In the genomic region with DNA sequence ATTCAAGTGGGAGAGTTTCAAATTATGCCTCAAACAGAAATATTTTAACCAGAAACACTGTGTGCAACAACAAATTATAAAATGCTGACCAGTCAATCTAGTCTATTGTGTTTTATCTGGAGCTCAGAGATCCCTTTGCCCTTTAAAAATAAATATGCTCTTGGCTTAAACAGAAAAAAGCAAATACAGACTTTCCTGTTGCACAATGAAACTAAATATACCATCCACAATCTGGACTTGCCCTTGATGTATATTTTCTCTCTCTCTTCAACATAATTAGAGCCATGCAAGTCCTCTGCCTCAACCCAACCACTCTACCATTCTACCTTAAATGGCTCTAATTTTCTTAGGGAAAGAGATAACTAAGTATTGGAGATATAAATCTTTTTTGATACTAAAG, we compare ENCODE assay signal across 1 cellular context.
TF ChIP-seq lines count a peak whose summit lies in the region.

No MANE protein-coding gene starts in this region.

TF ChIP-seq in HepG2, 621 proteins besides CTCF, POLR2A, EP300 and RAD21 (continued from another document and continues in another):
- TF ChIP-seq, protein P1, sequence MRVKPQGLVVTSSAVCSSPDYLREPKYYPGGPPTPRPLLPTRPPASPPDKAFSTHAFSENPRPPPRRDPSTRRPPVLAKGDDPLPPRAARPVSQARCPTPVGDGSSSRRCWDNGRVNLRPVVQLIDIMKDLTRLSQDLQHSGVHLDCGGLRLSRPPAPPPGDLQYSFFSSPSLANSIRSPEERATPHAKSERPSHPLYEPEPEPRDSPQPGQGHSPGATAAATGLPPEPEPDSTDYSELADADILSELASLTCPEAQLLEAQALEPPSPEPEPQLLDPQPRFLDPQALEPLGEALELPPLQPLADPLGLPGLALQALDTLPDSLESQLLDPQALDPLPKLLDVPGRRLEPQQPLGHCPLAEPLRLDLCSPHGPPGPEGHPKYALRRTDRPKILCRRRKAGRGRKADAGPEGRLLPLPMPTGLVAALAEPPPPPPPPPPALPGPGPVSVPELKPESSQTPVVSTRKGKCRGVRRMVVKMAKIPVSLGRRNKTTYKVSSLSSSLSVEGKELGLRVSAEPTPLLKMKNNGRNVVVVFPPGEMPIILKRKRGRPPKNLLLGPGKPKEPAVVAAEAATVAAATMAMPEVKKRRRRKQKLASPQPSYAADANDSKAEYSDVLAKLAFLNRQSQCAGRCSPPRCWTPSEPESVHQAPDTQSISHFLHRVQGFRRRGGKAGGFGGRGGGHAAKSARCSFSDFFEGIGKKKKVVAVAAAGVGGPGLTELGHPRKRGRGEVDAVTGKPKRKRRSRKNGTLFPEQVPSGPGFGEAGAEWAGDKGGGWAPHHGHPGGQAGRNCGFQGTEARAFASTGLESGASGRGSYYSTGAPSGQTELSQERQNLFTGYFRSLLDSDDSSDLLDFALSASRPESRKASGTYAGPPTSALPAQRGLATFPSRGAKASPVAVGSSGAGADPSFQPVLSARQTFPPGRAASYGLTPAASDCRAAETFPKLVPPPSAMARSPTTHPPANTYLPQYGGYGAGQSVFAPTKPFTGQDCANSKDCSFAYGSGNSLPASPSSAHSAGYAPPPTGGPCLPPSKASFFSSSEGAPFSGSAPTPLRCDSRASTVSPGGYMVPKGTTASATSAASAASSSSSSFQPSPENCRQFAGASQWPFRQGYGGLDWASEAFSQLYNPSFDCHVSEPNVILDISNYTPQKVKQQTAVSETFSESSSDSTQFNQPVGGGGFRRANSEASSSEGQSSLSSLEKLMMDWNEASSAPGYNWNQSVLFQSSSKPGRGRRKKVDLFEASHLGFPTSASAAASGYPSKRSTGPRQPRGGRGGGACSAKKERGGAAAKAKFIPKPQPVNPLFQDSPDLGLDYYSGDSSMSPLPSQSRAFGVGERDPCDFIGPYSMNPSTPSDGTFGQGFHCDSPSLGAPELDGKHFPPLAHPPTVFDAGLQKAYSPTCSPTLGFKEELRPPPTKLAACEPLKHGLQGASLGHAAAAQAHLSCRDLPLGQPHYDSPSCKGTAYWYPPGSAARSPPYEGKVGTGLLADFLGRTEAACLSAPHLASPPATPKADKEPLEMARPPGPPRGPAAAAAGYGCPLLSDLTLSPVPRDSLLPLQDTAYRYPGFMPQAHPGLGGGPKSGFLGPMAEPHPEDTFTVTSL (CRISPR knock-in tag; IDR thresholded peaks at IDR 0.05; ENCODE audit: borderline replicate concordance) = peak; percentile 97
- TF ChIP-seq, protein P2, sequence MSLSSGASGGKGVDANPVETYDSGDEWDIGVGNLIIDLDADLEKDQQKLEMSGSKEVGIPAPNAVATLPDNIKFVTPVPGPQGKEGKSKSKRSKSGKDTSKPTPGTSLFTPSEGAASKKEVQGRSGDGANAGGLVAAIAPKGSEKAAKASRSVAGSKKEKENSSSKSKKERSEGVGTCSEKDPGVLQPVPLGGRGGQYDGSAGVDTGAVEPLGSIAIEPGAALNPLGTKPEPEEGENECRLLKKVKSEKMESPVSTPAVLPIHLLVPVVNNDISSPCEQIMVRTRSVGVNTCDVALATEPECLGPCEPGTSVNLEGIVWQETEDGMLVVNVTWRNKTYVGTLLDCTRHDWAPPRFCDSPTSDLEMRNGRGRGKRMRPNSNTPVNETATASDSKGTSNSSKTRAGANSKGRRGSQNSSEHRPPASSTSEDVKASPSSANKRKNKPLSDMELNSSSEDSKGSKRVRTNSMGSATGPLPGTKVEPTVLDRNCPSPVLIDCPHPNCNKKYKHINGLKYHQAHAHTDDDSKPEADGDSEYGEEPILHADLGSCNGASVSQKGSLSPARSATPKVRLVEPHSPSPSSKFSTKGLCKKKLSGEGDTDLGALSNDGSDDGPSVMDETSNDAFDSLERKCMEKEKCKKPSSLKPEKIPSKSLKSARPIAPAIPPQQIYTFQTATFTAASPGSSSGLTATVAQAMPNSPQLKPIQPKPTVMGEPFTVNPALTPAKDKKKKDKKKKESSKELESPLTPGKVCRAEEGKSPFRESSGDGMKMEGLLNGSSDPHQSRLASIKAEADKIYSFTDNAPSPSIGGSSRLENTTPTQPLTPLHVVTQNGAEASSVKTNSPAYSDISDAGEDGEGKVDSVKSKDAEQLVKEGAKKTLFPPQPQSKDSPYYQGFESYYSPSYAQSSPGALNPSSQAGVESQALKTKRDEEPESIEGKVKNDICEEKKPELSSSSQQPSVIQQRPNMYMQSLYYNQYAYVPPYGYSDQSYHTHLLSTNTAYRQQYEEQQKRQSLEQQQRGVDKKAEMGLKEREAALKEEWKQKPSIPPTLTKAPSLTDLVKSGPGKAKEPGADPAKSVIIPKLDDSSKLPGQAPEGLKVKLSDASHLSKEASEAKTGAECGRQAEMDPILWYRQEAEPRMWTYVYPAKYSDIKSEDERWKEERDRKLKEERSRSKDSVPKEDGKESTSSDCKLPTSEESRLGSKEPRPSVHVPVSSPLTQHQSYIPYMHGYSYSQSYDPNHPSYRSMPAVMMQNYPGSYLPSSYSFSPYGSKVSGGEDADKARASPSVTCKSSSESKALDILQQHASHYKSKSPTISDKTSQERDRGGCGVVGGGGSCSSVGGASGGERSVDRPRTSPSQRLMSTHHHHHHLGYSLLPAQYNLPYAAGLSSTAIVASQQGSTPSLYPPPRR (CRISPR knock-in tag; IDR thresholded peaks at IDR 0.05; ENCODE audit: borderline replicate concordance) = peak; percentile 90
- TF ChIP-seq EZH2 (conservative IDR thresholded peaks at IDR 0.05; ENCODE audit: low read depth, low read length) = no peak
- TF ChIP-seq IKZF1 (IDR thresholded peaks at IDR 0.05) = no peak
- peak; percentile 92 for TF ChIP-seq CEBPB (IDR thresholded peaks at IDR 0.05; ENCODE audit: borderline replicate concordance, low read depth, low read length)
- TF ChIP-seq FOXA3 (CRISPR knock-in tag; IDR thresholded peaks at IDR 0.05) = peak; percentile 95
- no peak for TF ChIP-seq ZNF350 (CRISPR knock-in tag; IDR thresholded peaks at IDR 0.05; ENCODE audit: borderline replicate concordance, low read depth)
- no peak for TF ChIP-seq ETV6 (CRISPR knock-in tag; conservative IDR thresholded peaks at IDR 0.05)
- no peak for TF ChIP-seq ZNF33B (CRISPR knock-in tag; IDR thresholded peaks at IDR 0.05)
- no peak for TF ChIP-seq ZNF251 (CRISPR knock-in tag; IDR thresholded peaks at IDR 0.05)
- TF ChIP-seq GATAD2A (CRISPR knock-in tag; IDR thresholded peaks at IDR 0.05) = peak; percentile 94
- no peak for TF ChIP-seq SRY (CRISPR knock-in tag; IDR thresholded peaks at IDR 0.05)
- no peak for TF ChIP-seq ZNF235 (CRISPR knock-in tag; IDR thresholded peaks at IDR 0.05; ENCODE audit: borderline replicate concordance)
- TF ChIP-seq, protein P3, sequence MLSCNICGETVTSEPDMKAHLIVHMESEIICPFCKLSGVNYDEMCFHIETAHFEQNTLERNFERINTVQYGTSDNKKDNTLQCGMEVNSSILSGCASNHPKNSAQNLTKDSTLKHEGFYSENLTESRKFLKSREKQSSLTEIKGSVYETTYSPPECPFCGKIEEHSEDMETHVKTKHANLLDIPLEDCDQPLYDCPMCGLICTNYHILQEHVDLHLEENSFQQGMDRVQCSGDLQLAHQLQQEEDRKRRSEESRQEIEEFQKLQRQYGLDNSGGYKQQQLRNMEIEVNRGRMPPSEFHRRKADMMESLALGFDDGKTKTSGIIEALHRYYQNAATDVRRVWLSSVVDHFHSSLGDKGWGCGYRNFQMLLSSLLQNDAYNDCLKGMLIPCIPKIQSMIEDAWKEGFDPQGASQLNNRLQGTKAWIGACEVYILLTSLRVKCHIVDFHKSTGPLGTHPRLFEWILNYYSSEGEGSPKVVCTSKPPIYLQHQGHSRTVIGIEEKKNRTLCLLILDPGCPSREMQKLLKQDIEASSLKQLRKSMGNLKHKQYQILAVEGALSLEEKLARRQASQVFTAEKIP (CRISPR knock-in tag; IDR thresholded peaks at IDR 0.05; ENCODE audit: borderline replicate concordance) = no peak
- TF ChIP-seq, protein P4, sequence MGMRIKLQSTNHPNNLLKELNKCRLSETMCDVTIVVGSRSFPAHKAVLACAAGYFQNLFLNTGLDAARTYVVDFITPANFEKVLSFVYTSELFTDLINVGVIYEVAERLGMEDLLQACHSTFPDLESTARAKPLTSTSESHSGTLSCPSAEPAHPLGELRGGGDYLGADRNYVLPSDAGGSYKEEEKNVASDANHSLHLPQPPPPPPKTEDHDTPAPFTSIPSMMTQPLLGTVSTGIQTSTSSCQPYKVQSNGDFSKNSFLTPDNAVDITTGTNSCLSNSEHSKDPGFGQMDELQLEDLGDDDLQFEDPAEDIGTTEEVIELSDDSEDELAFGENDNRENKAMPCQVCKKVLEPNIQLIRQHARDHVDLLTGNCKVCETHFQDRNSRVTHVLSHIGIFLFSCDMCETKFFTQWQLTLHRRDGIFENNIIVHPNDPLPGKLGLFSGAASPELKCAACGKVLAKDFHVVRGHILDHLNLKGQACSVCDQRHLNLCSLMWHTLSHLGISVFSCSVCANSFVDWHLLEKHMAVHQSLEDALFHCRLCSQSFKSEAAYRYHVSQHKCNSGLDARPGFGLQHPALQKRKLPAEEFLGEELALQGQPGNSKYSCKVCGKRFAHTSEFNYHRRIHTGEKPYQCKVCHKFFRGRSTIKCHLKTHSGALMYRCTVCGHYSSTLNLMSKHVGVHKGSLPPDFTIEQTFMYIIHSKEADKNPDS (CRISPR knock-in tag; IDR thresholded peaks at IDR 0.05) = no peak
- TF ChIP-seq WIZ (CRISPR knock-in tag; IDR thresholded peaks at IDR 0.05) = no peak
- TF ChIP-seq MAFK (conservative IDR thresholded peaks at IDR 0.05 in 1 of 2, IDR thresholded peaks at IDR 0.05 in 1 of 2; ENCODE audit: low read length in 2 of 2) = peak; percentile 97 to 98
- no peak for TF ChIP-seq ZNF761 (CRISPR knock-in tag; conservative IDR thresholded peaks at IDR 0.05)
- peak; percentile 62; the same call in 1 of the 2 replicates for TF ChIP-seq SNAPC2 (CRISPR knock-in tag; IDR thresholded peaks at IDR 0.05)
- TF ChIP-seq, protein P5, sequence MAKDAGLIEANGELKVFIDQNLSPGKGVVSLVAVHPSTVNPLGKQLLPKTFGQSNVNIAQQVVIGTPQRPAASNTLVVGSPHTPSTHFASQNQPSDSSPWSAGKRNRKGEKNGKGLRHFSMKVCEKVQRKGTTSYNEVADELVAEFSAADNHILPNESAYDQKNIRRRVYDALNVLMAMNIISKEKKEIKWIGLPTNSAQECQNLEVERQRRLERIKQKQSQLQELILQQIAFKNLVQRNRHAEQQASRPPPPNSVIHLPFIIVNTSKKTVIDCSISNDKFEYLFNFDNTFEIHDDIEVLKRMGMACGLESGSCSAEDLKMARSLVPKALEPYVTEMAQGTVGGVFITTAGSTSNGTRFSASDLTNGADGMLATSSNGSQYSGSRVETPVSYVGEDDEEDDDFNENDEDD (CRISPR knock-in tag; IDR thresholded peaks at IDR 0.05; ENCODE audit: borderline replicate concordance) = no peak
- no peak for TF ChIP-seq ZBTB8A (CRISPR knock-in tag; IDR thresholded peaks at IDR 0.05; ENCODE audit: borderline replicate concordance, low read depth)
- 0 out of 2 replicates have a peak, but pooled peaks have one; percentile 46 for TF ChIP-seq PHF21A (CRISPR knock-in tag; IDR thresholded peaks at IDR 0.05)
- peak; percentile 98 for TF ChIP-seq PITX1 (CRISPR knock-in tag; IDR thresholded peaks at IDR 0.05)
- TF ChIP-seq, protein P6, sequence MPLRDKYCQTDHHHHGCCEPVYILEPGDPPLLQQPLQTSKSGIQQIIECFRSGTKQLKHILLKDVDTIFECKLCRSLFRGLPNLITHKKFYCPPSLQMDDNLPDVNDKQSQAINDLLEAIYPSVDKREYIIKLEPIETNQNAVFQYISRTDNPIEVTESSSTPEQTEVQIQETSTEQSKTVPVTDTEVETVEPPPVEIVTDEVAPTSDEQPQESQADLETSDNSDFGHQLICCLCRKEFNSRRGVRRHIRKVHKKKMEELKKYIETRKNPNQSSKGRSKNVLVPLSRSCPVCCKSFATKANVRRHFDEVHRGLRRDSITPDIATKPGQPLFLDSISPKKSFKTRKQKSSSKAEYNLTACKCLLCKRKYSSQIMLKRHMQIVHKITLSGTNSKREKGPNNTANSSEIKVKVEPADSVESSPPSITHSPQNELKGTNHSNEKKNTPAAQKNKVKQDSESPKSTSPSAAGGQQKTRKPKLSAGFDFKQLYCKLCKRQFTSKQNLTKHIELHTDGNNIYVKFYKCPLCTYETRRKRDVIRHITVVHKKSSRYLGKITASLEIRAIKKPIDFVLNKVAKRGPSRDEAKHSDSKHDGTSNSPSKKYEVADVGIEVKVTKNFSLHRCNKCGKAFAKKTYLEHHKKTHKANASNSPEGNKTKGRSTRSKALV (CRISPR knock-in tag; IDR thresholded peaks at IDR 0.05) = no peak
- TF ChIP-seq FLYWCH1 (CRISPR knock-in tag; IDR thresholded peaks at IDR 0.05) = no peak
- TF ChIP-seq TCF7L2 (IDR thresholded peaks at IDR 0.05; ENCODE audit: low read depth, low read length) = no peak; the same call in 1 of the 2 replicates
- TF ChIP-seq THYN1 (CRISPR knock-in tag; IDR thresholded peaks at IDR 0.05; ENCODE audit: borderline replicate concordance, low read depth) = no peak
- TF ChIP-seq MLLT10 (CRISPR knock-in tag; IDR thresholded peaks at IDR 0.05) = no peak
- TF ChIP-seq ZNF7 (CRISPR knock-in tag; IDR thresholded peaks at IDR 0.05) = no peak
- TF ChIP-seq ZNF24 (IDR thresholded peaks at IDR 0.05) = no peak
- TF ChIP-seq, protein P7, sequence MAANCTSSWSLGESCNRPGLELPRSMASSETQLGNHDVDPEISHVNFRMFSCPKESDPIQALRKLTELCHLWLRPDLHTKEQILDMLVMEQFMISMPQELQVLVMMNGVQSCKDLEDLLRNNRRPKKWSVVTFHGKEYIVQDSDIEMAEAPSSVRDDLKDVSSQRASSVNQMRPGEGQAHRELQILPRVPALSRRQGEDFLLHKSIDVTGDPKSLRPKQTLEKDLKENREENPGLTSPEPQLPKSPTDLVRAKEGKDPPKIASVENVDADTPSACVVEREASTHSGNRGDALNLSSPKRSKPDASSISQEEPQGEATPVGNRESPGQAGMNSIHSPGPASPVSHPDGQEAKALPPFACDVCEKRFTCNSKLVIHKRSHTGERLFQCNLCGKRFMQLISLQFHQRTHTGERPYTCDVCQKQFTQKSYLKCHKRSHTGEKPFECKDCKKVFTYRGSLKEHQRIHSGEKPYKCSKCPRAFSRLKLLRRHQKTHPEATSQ (CRISPR knock-in tag; IDR thresholded peaks at IDR 0.05; ENCODE audit: borderline replicate concordance) = peak; percentile 48; the same call in 1 of the 2 replicates
- TF ChIP-seq GATA4 (IDR thresholded peaks at IDR 0.05; ENCODE audit: borderline replicate concordance, low read depth) = peak; percentile 83; the same call in 1 of the 2 replicates
- TF ChIP-seq, protein P8, sequence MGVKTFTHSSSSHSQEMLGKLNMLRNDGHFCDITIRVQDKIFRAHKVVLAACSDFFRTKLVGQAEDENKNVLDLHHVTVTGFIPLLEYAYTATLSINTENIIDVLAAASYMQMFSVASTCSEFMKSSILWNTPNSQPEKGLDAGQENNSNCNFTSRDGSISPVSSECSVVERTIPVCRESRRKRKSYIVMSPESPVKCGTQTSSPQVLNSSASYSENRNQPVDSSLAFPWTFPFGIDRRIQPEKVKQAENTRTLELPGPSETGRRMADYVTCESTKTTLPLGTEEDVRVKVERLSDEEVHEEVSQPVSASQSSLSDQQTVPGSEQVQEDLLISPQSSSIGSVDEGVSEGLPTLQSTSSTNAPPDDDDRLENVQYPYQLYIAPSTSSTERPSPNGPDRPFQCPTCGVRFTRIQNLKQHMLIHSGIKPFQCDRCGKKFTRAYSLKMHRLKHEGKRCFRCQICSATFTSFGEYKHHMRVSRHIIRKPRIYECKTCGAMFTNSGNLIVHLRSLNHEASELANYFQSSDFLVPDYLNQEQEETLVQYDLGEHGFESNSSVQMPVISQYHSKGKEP (CRISPR knock-in tag; IDR thresholded peaks at IDR 0.05) = no peak
- TF ChIP-seq JUN (CRISPR knock-in tag; IDR thresholded peaks at IDR 0.05) = no peak
- TF ChIP-seq NCOR1 (IDR thresholded peaks at IDR 0.05; ENCODE audit: borderline replicate concordance, low read length) = peak; percentile 91; the same call in 1 of the 2 replicates
